In genomic region chr1:200654660-200655059, GRCh38 we compare ENCODE assay signal across 10 cellular contexts. TPM values are rescaled to one million over a fixed set of nuclear protein-coding genes. Genes with fewer than 3 reads are reported as not detected.
DNase-seq lines count a peak whose midpoint lies in the region; ATAC-seq, FAIRE-seq and TF ChIP-seq lines count a peak whose summit lies in the region.
"Had no signal": no experiment of that assay in that cellular context is flagged by ENCODE, and none has a peak within 500 bp of the region (broad histone marks: within the 10 kb centered on the region; RNA-seq: fewer than 3 reads in every experiment).

No MANE protein-coding gene starts in this region.

- WGBS in esophagus muscularis mucosa, result 92% methylated on average over 5 of the region's 5 CpGs

- H3K4me3 Mint-ChIP-seq in astrocyte (ENCODE audit: unreplicated experiment), result no peak overlapping the region
- no peak overlapping the region for H3K4me3 Mint-ChIP-seq in activated T-helper 1 cell treated with anti-CD3 and anti-CD28 coated beads, Interleukin-12 subunit alpha, Interleukin-12 subunit beta, Interleukin-2, Interleukin-4 antibody, amounts not matched to agents 30 ng/mL and 10 ng/mL and 1 ng/mL, durations not matched to agents 14 hours and 24 hours and 36 hours
- H3K4me3 Mint-ChIP-seq: activated naive CD8-positive, alpha-beta T cell had no signal

- TF ChIP-seq POLR2A in esophagus muscularis mucosa (IDR thresholded peaks at IDR 0.05; ENCODE audit: low read depth), result no peak

- no peak overlapping the region for H3K4me2 ChIP-seq in astrocyte (ENCODE audit: low read length)

- ATAC-seq in GM18502 (IDR thresholded peaks at IDR 0.05; ENCODE audit: poor library complexity, unreplicated experiment), result peak; percentile 94
- peak; percentile 88 for ATAC-seq in GM21360 (IDR thresholded peaks at IDR 0.05; ENCODE audit: unreplicated experiment)
- ATAC-seq in HG03095 (IDR thresholded peaks at IDR 0.05; ENCODE audit: unreplicated experiment), result peak; percentile 94
- ATAC-seq: pancreas had no signal

- H3K9me3 ChIP-seq in astrocyte (ENCODE audit: insufficient read depth, low read depth, low read length) (no peaks in the 10 kb centered on the region), esophagus muscularis mucosa (no peaks in the 10 kb centered on the region)
- H3K9me3 ChIP-seq: pancreas had no signal

- no peak for TF ChIP-seq CTCF in astrocyte (IDR thresholded peaks at IDR 0.05; ENCODE audit: insufficient read depth, low read depth, low read length)
- TF ChIP-seq CTCF in esophagus muscularis mucosa (IDR thresholded peaks at IDR 0.05), result no peak

- H3K79me2 ChIP-seq in astrocyte (ENCODE audit: insufficient read depth, low read length), result no peaks in the 10 kb centered on the region

- H3K4me3 ChIP-seq in astrocyte (ENCODE audit: insufficient read depth, low read depth, low read length), result no peak overlapping the region
- H3K4me3 ChIP-seq in esophagus muscularis mucosa, result no peak overlapping the region
- H3K4me3 ChIP-seq: pancreas had no signal

- H3K36me3 ChIP-seq in astrocyte (ENCODE audit: insufficient read depth, low read length), result peaks cover 7% of the 10 kb centered on the region
- peaks cover 21 to 87% (median 62%) of the 10 kb centered on the region in 4 donors for H3K36me3 ChIP-seq in esophagus muscularis mucosa

- no peaks in the 10 kb centered on the region for H3K27me3 Mint-ChIP-seq in astrocyte (ENCODE audit: low read depth, unreplicated experiment)
- H3K27me3 Mint-ChIP-seq in activated T-helper 1 cell treated with anti-CD3 and anti-CD28 coated beads, Interleukin-12 subunit alpha, Interleukin-12 subunit beta, Interleukin-2, Interleukin-4 antibody, amounts not matched to agents 30 ng/mL and 10 ng/mL and 1 ng/mL, durations not matched to agents 14 hours and 24 hours and 36 hours (ENCODE audit: insufficient read depth), result no peaks in the 10 kb centered on the region
- H3K27me3 Mint-ChIP-seq: activated naive CD8-positive, alpha-beta T cell had no signal

- H3K4me1 ChIP-seq in astrocyte (ENCODE audit: insufficient read depth, low read length), result peaks cover 6% of the 10 kb centered on the region
- no peaks in the 10 kb centered on the region for H3K4me1 ChIP-seq in esophagus muscularis mucosa
- H3K4me1 ChIP-seq: pancreas had no signal

- H3K27ac Mint-ChIP-seq in astrocyte (ENCODE audit: unreplicated experiment), result peak overlapping the region; percentile 55
- H3K27ac Mint-ChIP-seq in activated T-helper 1 cell treated with anti-CD3 and anti-CD28 coated beads, Interleukin-12 subunit alpha, Interleukin-12 subunit beta, Interleukin-2, Interleukin-4 antibody, amounts not matched to agents 30 ng/mL and 10 ng/mL and 1 ng/mL, durations not matched to agents 14 hours and 24 hours and 36 hours, result no peak overlapping the region

- no peak overlapping the region for H2AFZ ChIP-seq in astrocyte (ENCODE audit: low read depth, low read length)

- H3K27me3 ChIP-seq in astrocyte (ENCODE audit: insufficient read depth, low read length), result no peaks in the 10 kb centered on the region
- no peaks in the 10 kb centered on the region for H3K27me3 ChIP-seq in esophagus muscularis mucosa
- H3K27me3 ChIP-seq: pancreas had no signal

- no peak for DNase-seq in astrocyte (ENCODE audit: low read depth)
- no peak for DNase-seq in cerebellum (ENCODE audit: low spot score)
- no peak for DNase-seq in activated T-helper 1 cell treated with anti-CD3 and anti-CD28 coated beads, Interleukin-12 subunit alpha, Interleukin-12 subunit beta, Interleukin-2, Interleukin-4 antibody, amounts not matched to agents 30 ng/mL and 10 ng/mL and 1 ng/mL, durations not matched to agents 14 hours and 24 hours and 36 hours (ENCODE audit: low spot score)
- no peak for DNase-seq in esophagus muscularis mucosa (ENCODE audit: extremely low spot score)
- DNase-seq in T1000 (lab: John Stamatoyannopoulos, UW), result no peak
- DNase-seq: pancreas had no signal

- TF ChIP-seq EP300 in esophagus muscularis mucosa (IDR thresholded peaks at IDR 0.05), result no peak

- H3K9me3 Mint-ChIP-seq in astrocyte (ENCODE audit: unreplicated experiment), result no peaks in the 10 kb centered on the region
- H3K9me3 Mint-ChIP-seq in activated T-helper 1 cell treated with anti-CD3 and anti-CD28 coated beads, Interleukin-12 subunit alpha, Interleukin-12 subunit beta, Interleukin-2, Interleukin-4 antibody, amounts not matched to agents 30 ng/mL and 10 ng/mL and 1 ng/mL, durations not matched to agents 14 hours and 24 hours and 36 hours, result no peaks in the 10 kb centered on the region

- intact Hi-C loops in activated T-helper 1 cell treated with anti-CD3 and anti-CD28 coated beads, Interleukin-12 subunit alpha, Interleukin-12 subunit beta, Interleukin-2, Interleukin-4 antibody, amounts not matched to agents 30 ng/mL and 10 ng/mL and 1 ng/mL, durations not matched to agents 14 hours and 24 hours and 36 hours (cut with micrococcal nuclease), result no loop called here
- intact Hi-C loops in esophagus muscularis mucosa (cut with DNase I), result no loop called here

- no peak overlapping the region for H3K27ac ChIP-seq in astrocyte (ENCODE audit: low read depth, low read length)
- H3K27ac ChIP-seq in esophagus muscularis mucosa (replicated peaks in 1 of 4), result no peak overlapping the region
- H3K27ac ChIP-seq: pancreas had no signal

- peaks cover 14% of the 10 kb centered on the region for H3K36me3 Mint-ChIP-seq in astrocyte (ENCODE audit: low read depth, unreplicated experiment)
- H3K36me3 Mint-ChIP-seq in activated T-helper 1 cell treated with anti-CD3 and anti-CD28 coated beads, Interleukin-12 subunit alpha, Interleukin-12 subunit beta, Interleukin-2, Interleukin-4 antibody, amounts not matched to agents 30 ng/mL and 10 ng/mL and 1 ng/mL, durations not matched to agents 14 hours and 24 hours and 36 hours (ENCODE audit: low read depth), result peaks cover 36% of the 10 kb centered on the region

- no peaks in the 10 kb centered on the region for H4K20me1 ChIP-seq in astrocyte (ENCODE audit: insufficient read depth, low read length)

- no peak overlapping the region for H3K9ac ChIP-seq in astrocyte (ENCODE audit: low read length)

- H3K4me1 Mint-ChIP-seq in astrocyte (ENCODE audit: low read depth, unreplicated experiment), result peaks cover 22% of the 10 kb centered on the region
- peaks cover 28% of the 10 kb centered on the region for H3K4me1 Mint-ChIP-seq in activated T-helper 1 cell treated with anti-CD3 and anti-CD28 coated beads, Interleukin-12 subunit alpha, Interleukin-12 subunit beta, Interleukin-2, Interleukin-4 antibody, amounts not matched to agents 30 ng/mL and 10 ng/mL and 1 ng/mL, durations not matched to agents 14 hours and 24 hours and 36 hours (ENCODE audit: low read depth)

- FAIRE-seq in astrocyte (lab: Jason Lieb, UNC), result no peak
- FAIRE-seq: pancreas had no signal

RNA-seq across cellular contexts. Expression of gene DDX59, which starts 15.0 kb away (rescaled TPM):
- 12.6 and 13.2 TPM in 2 replicates for total RNA-seq in astrocyte
- total RNA-seq in cerebellum, result 20.5 TPM
- total RNA-seq in activated T-helper 1 cell treated with anti-CD3 and anti-CD28 coated beads, Interleukin-12 subunit alpha, Interleukin-12 subunit beta, Interleukin-2, Interleukin-4 antibody, amounts not matched to agents 30 ng/mL and 10 ng/mL and 1 ng/mL, durations not matched to agents 14 hours and 24 hours and 36 hours, result 13.8 and 14.4 TPM in 2 replicates
- 10 to 100 TPM; 18.1 to 30.0 (median 21.7) TPM for total RNA-seq in esophagus muscularis mucosa

RNA-seq across cellular contexts. Expression of gene KIF14, which starts 34.1 kb away (rescaled TPM):
- 1.2 and 2.1 TPM in 2 replicates for total RNA-seq in astrocyte
- total RNA-seq in cerebellum, result 4.8 TPM
- total RNA-seq in activated T-helper 1 cell treated with anti-CD3 and anti-CD28 coated beads, Interleukin-12 subunit alpha, Interleukin-12 subunit beta, Interleukin-2, Interleukin-4 antibody, amounts not matched to agents 30 ng/mL and 10 ng/mL and 1 ng/mL, durations not matched to agents 14 hours and 24 hours and 36 hours, result 11.5 and 12.5 TPM in 2 replicates
- under 1 TPM in 3 of 4 donors, not detected in 1; under 0.01 to 0.17 (median 0.17) TPM for total RNA-seq in esophagus muscularis mucosa
